In the genomic region with DNA sequence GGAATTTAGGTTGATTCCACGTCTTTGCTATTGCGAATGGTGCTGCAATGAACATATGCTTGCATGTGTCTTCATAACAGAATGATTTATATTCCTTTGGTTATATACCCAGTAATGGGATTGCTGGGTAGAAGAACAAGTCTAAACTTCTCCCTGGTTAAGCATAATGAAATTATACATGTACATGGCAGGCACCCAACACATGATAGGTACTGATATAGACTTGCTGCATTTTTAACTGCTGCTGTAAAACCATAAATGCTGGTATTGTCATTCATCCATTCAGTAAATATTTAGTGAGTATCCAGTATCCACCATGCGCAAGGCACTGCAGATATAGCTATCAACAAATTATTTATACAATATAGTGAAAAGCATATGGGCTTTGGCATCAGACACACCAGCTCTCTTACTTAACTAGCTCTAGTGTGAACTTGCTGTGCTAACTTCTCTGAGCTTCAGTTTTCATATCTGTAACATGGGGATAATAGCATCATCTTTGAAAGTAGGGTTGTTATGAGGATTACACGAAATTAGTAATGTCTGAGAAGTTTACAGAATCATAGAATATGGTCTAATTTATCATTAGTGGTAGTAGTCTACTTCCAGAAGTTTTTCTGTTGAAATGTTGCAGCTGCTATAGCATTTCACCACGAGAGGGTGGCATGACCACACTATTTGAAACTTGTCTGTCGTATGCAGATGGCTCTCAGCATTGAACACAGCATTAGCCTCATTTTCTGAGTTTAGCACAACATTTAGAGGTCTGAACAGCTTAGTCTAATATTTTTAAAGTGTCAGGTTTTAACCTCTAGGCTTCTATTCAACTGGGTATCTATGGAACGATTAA, we compare ENCODE assay signal across 1 cellular context.
TF ChIP-seq lines count a peak whose summit lies in the region.

No MANE protein-coding gene starts in this region.

TF ChIP-seq in SK-N-SH treated with all-trans-retinoic acid at 6 μM for 48 hours, 23 proteins besides CTCF, POLR2A, EP300 and RAD21 (continued from another document):
- TF ChIP-seq, protein P1, sequence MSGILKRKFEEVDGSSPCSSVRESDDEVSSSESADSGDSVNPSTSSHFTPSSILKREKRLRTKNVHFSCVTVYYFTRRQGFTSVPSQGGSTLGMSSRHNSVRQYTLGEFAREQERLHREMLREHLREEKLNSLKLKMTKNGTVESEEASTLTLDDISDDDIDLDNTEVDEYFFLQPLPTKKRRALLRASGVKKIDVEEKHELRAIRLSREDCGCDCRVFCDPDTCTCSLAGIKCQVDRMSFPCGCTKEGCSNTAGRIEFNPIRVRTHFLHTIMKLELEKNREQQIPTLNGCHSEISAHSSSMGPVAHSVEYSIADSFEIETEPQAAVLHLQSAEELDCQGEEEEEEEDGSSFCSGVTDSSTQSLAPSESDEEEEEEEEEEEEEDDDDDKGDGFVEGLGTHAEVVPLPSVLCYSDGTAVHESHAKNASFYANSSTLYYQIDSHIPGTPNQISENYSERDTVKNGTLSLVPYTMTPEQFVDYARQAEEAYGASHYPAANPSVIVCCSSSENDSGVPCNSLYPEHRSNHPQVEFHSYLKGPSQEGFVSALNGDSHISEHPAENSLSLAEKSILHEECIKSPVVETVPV (CRISPR knock-in tag; IDR thresholded peaks at IDR 0.05), result no peak
- TF ChIP-seq PPARA (CRISPR knock-in tag; IDR thresholded peaks at IDR 0.05; ENCODE audit: borderline replicate concordance) (no peak), ESRRG (CRISPR knock-in tag; IDR thresholded peaks at IDR 0.05) (no peak), TOX (CRISPR knock-in tag; IDR thresholded peaks at IDR 0.05; ENCODE audit: borderline replicate concordance) (no peak), OSR1 (CRISPR knock-in tag; IDR thresholded peaks at IDR 0.05) (no peak)
TF ChIP-seq in SK-N-SH treated with all-trans-retinoic acid at 6 μM for 48 hours: peak in this region for 0.
